ENCODE assay signal across 13 cellular contexts in the genomic region with DNA sequence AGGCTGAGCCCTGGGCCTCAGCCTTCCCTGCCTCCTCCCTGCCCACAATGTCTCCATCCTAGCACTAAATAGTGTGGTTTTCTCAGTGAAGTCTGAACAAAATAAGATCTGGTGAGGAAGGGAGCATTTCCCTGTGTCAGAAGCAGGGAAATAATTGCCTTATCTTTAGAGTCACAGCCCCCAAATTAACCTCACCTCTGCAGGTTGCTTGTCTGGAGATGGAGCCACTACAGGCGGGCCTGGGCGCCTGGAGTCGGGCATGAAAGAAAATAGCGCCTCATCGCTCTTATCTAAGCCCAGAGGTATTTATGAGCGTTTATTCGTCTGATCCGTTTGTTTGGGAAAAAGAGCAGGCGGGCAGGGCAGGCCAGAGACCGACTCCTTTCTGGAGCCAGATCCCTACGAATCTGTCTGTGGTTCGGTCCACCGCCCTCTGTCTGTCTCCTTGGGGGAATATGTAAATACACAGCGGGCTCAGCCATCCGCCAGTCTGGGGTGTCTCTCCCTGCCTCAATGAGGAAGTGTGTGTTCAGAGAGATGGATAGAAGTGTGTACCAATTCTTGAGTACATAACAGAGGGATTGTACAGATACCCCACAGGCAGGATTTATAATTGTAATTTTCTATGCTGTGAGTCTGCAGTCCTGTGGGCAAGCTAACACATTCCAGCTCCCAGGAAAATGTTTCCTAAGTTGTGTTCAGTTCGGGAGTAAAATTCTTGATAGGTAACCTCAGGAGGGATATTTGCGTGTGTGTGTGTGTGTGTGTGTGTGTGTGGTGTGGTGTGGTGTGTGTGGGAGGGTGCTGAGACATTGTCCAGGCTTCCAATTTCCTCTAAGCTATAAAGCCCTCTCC. TPM values are rescaled to one million over a fixed set of nuclear protein-coding genes. Genes with fewer than 3 reads are reported as not detected.
DNase-seq lines count a peak whose midpoint lies in the region; ATAC-seq and TF ChIP-seq lines count a peak whose summit lies in the region.
"Had no signal": no experiment of that assay in that cellular context is flagged by ENCODE, and none has a peak within 500 bp of the region (broad histone marks: within the 10 kb centered on the region; RNA-seq: fewer than 3 reads in every experiment).

No MANE protein-coding gene starts in this region.

- H3K4me3 ChIP-seq in mucosa of rectum (ENCODE audit: low read length in 2 of 2) (peak overlapping the region; percentile 44 to 90), upper lobe of left lung (no peak overlapping the region)

- 49 to 64% methylated on average over 17 of the region's 17 CpGs for WGBS in upper lobe of left lung, 2 donors

- H3K9ac ChIP-seq in mucosa of rectum (ENCODE audit: low read depth in 1 of 2, low read length in 2 of 2): no peak overlapping the region
- H3K9ac ChIP-seq: SK-N-SH had no signal

- H3K4me1 ChIP-seq in mucosa of rectum (ENCODE audit: control insufficient read depth in 2 of 2, insufficient read depth in 2 of 2, low read length in 2 of 2) (peaks cover 56 to 58% of the 10 kb centered on the region in 2 donors), upper lobe of left lung (peaks cover 18 to 35% (median 29%) of the 10 kb centered on the region in 4 donors)

- no peak for TF ChIP-seq EP300 in upper lobe of left lung (IDR thresholded peaks at IDR 0.05)

- peaks cover 12 to 15% of the 10 kb centered on the region in 2 donors for H3K36me3 ChIP-seq in mucosa of rectum (ENCODE audit: control insufficient read depth in 2 of 2, insufficient read depth in 2 of 2, low read length in 2 of 2)
- no peaks in the 10 kb centered on the region for H3K36me3 ChIP-seq in upper lobe of left lung
- H3K36me3 ChIP-seq: WERI-Rb-1 had no signal

- peak overlapping the region; percentile 12 to 17 for H3K27ac ChIP-seq in mucosa of rectum (ENCODE audit: low read depth in 2 of 2, low read length in 2 of 2)
- H3K27ac ChIP-seq in upper lobe of left lung: no peak overlapping the region
- H3K27ac ChIP-seq: WERI-Rb-1 had no signal

- H3K9me3 ChIP-seq in mucosa of rectum (ENCODE audit: control insufficient read depth in 2 of 2, low read length in 2 of 2) (no peaks in the 10 kb centered on the region), upper lobe of left lung (no peaks in the 10 kb centered on the region)
- H3K9me3 ChIP-seq: SK-N-SH had no signal

- TF ChIP-seq CTCF in GM20000 (IDR thresholded peaks at IDR 0.05; ENCODE audit: extremely low read depth, missing control alignments) (no peak), upper lobe of left lung (IDR thresholded peaks at IDR 0.05) (no peak)

- no peak for ATAC-seq in SK-N-SH treated with all-trans-retinoic acid at 6 μM for 48 hours
- no peak for ATAC-seq in upper lobe of left lung (ENCODE audit: low FRiP score in 2 of 2)

- H3K27me3 ChIP-seq in mucosa of rectum (ENCODE audit: control insufficient read depth in 2 of 2, insufficient read depth in 2 of 2, low read length in 2 of 2) (peaks cover 2 to 11% of the 10 kb centered on the region in 2 donors), upper lobe of left lung (peaks cover 0 to 71% (median 38%) of the 10 kb centered on the region in 4 donors)

- TF ChIP-seq POLR2A in upper lobe of left lung (IDR thresholded peaks at IDR 0.05): no peak

- DNase-seq in DMS153 treated with DMSO at 0.1 percent for 48 hours (lab: John Stamatoyannopoulos, UW; ENCODE audit: unreplicated experiment) (peak; percentile 35), amniotic epithelial cell (ENCODE audit: low read depth) (peak; percentile 94), GM20000 (ENCODE audit: low spot score) (no peak), upper lobe of left lung (no peak)
- DNase-seq: activated naive CD4-positive, alpha-beta T cell treated with Interleukin-2 at 50 U/mL for 16 hours; DMS79; effector CD4-positive, alpha-beta T cell; foreskin fibroblast; SK-N-SH; WERI-Rb-1 had no signal

TF ChIP-seq in SK-N-SH treated with all-trans-retinoic acid at 6 μM for 48 hours, 23 proteins besides CTCF, POLR2A, EP300 and RAD21:
- no peak for TF ChIP-seq TCF4 (CRISPR knock-in tag; IDR thresholded peaks at IDR 0.05; ENCODE audit: borderline replicate concordance)
- TF ChIP-seq OSR1 (CRISPR knock-in tag; IDR thresholded peaks at IDR 0.05): no peak
- TF ChIP-seq SNAI2 (CRISPR knock-in tag; IDR thresholded peaks at IDR 0.05): no peak
- no peak for TF ChIP-seq POU6F1 (CRISPR knock-in tag; IDR thresholded peaks at IDR 0.05; ENCODE audit: borderline replicate concordance, low read depth)
- no peak for TF ChIP-seq PPARA (CRISPR knock-in tag; IDR thresholded peaks at IDR 0.05; ENCODE audit: borderline replicate concordance)
- TF ChIP-seq BACH2 (CRISPR knock-in tag; IDR thresholded peaks at IDR 0.05; ENCODE audit: borderline replicate concordance): no peak

RNA-seq across cellular contexts. Expression of gene HOXB6, which starts 4.3 kb away (rescaled TPM):
- total RNA-seq in upper lobe of left lung: 10 to 100 TPM in 2 of 6 donors, 1 to 10 TPM in 4; 1.1 to 11.3 (median 7.0) TPM
- total RNA-seq: OCI-LY7 had no signal

RNA-seq across cellular contexts. Expression of gene HOXB5, which starts 6.9 kb away (rescaled TPM):
- total RNA-seq in upper lobe of left lung: 1 to 10 TPM in 4 of 6 donors, under 1 TPM in 2; 0.39 to 5.0 (median 1.5) TPM
- total RNA-seq: OCI-LY7 had no signal

RNA-seq across cellular contexts. Expression of gene HOXB7, which starts 10.3 kb away (rescaled TPM):
- 1 to 10 TPM in 5 of 6 donors, not detected in 1; 1.1 to 3.7 (median 1.3) TPM for total RNA-seq in upper lobe of left lung

RNA-seq across cellular contexts. Expression of gene HOXB3, which starts 10.4 kb away (rescaled TPM):
- total RNA-seq in upper lobe of left lung: 10 to 100 TPM in 2 of 6 donors, 1 to 10 TPM in 4; 2.9 to 12.6 (median 7.9) TPM

RNA-seq across cellular contexts. Expression of gene HOXB8, which starts 14.6 kb away (rescaled TPM):
- total RNA-seq in upper lobe of left lung: under 1 TPM in 2 of 6 donors, not detected in 4; 0.23 to 0.27 TPM
- total RNA-seq: OCI-LY7 had no signal

Comparison
In these comparisons a context has a peak if more than half of its experiments do, and no peak if none do; other contexts are left out.
1. DNase-seq: peak in DMS153 treated with DMSO at 0.1 percent for 48 hours (single experiment) and amniotic epithelial cell (single experiment); none in GM20000 (single experiment) and upper lobe of left lung (0 of 2).
2. H3K27ac ChIP-seq: peak in mucosa of rectum (2 of 2); none in upper lobe of left lung (0 of 4).
3. H3K4me3 ChIP-seq: peak in mucosa of rectum (2 of 2); none in upper lobe of left lung (0 of 4).